Comparison of ENCODE assay signal across 30 cellular contexts in genomic region chr10:98363188-98363587, GRCh38. TPM values are rescaled to one million over a fixed set of nuclear protein-coding genes. Genes with fewer than 3 reads are reported as not detected.
DNase-seq lines count a peak whose midpoint lies in the region; ATAC-seq and TF ChIP-seq lines count a peak whose summit lies in the region.
"Had no signal": no experiment of that assay in that cellular context is flagged by ENCODE, and none has a peak within 500 bp of the region (broad histone marks: within the 10 kb centered on the region; RNA-seq: fewer than 3 reads in every experiment).

No MANE protein-coding gene starts in this region.

- no peak overlapping the region for H3K27ac Mint-ChIP-seq in activated naive CD4-positive, alpha-beta T cell treated with anti-CD3 and anti-CD28 coated beads, Interleukin-2, amount 50 U/mL, for 72 hours
- H3K27ac Mint-ChIP-seq: activated naive CD8-positive, alpha-beta T cell treated with anti-CD3 and anti-CD28 coated beads, Interleukin-2, amount 50 U/mL, for 24 hours; activated T-cell treated with anti-CD3 and anti-CD28 coated beads, Interleukin-2, amount 50 U/mL, for 72 hours; naive B cell had no signal

- no peaks in the 10 kb centered on the region for H3K9me3 ChIP-seq in thyroid gland
- H3K9me3 ChIP-seq: colonic mucosa, esophagus muscularis mucosa, left ventricle myocardium inferior, tibial nerve had no signal

- TF ChIP-seq POLR2A in thyroid gland (IDR thresholded peaks at IDR 0.05) = no peak

- ATAC-seq in esophagus mucosa (peak; percentile 58), HG03159 (IDR thresholded peaks at IDR 0.05; ENCODE audit: unreplicated experiment) (no peak)
- no peak for ATAC-seq in activated naive CD4-positive, alpha-beta T cell treated with anti-CD3 and anti-CD28 coated beads, Interleukin-2, amount 50 U/mL, for 72 hours
- ATAC-seq: activated naive CD8-positive, alpha-beta T cell treated with anti-CD3 and anti-CD28 coated beads, Interleukin-2, amount 50 U/mL, for 24 hours; activated T-cell treated with anti-CD3 and anti-CD28 coated beads, Interleukin-2, amount 50 U/mL, for 72 hours; effector memory CD8-positive, alpha-beta T cell; right cardiac atrium had no signal

- no peaks in the 10 kb centered on the region for H3K36me3 ChIP-seq in thyroid gland
- H3K36me3 ChIP-seq: colonic mucosa, esophagus muscularis mucosa, left ventricle myocardium inferior, tibial nerve had no signal

- peaks cover 19 to 39% of the 10 kb centered on the region in 2 donors for H3K4me1 ChIP-seq in thyroid gland
- H3K4me1 ChIP-seq: colonic mucosa had no signal

- H3K27me3 ChIP-seq in thyroid gland = no peaks in the 10 kb centered on the region
- H3K27me3 ChIP-seq: colonic mucosa, esophagus muscularis mucosa, tibial nerve had no signal

- no peak for TF ChIP-seq CTCF in thyroid gland (IDR thresholded peaks at IDR 0.05)

- H3K36me3 Mint-ChIP-seq in activated naive CD4-positive, alpha-beta T cell treated with anti-CD3 and anti-CD28 coated beads, Interleukin-2, amount 50 U/mL, for 72 hours = no peaks in the 10 kb centered on the region
- H3K36me3 Mint-ChIP-seq: naive B cell had no signal

- 38 to 48% methylated on average over 5 of the region's 5 CpGs for WGBS in thyroid gland, 2 donors

- DNase-seq in DMS153 (lab: John Stamatoyannopoulos, UW) = peak; percentile 54
- DNase-seq in DMS153 treated with DMSO at 0.1 percent for 48 hours (lab: John Stamatoyannopoulos, UW; ENCODE audit: unreplicated experiment) = no peak
- peak; percentile 90 for DNase-seq in NCI-H510A (lab: John Stamatoyannopoulos, UW)
- peak; percentile 60 to 63 for DNase-seq in thyroid gland
- no peak for DNase-seq in activated CD4-positive, alpha-beta T cell treated with anti-CD3 and anti-CD28 coated beads for 1 hour
- DNase-seq in activated naive CD4-positive, alpha-beta T cell treated with anti-CD3 and anti-CD28 coated beads, Interleukin-2, amount 50 U/mL, for 72 hours (ENCODE audit: low spot score in 2 of 2) = no peak
- DNase-seq: 8988T; activated CD4-positive, alpha-beta T cell treated with anti-CD3 and anti-CD28 coated beads, Interleukin-2, amount 50 U/mL, for 4 hours; activated CD4-positive, CD25-positive, alpha-beta regulatory T cell; activated naive CD8-positive, alpha-beta T cell treated with anti-CD3 and anti-CD28 coated beads, Interleukin-2, amount 50 U/mL, for 24 hours; activated T-cell treated with anti-CD3 and anti-CD28 coated beads, Interleukin-2, amount 50 U/mL, for 72 hours; C1 segment of cervical spinal cord; colonic mucosa; effector memory CD8-positive, alpha-beta T cell; EL; foreskin fibroblast; left ventricle myocardium inferior; naive B cell; NCI-H1436; NCI-H2081; NCI-H345; right cardiac atrium; stimulated activated CD4-positive, alpha-beta T cell treated with anti-CD3 and anti-CD28 coated beads, Interleukin-12 subunit alpha, Interleukin-12 subunit beta, amount 100 ng/mL, for 4 hours; stimulated activated CD4-positive, alpha-beta T cell treated with anti-CD3 and anti-CD28 coated beads, Interleukin-4, amount 100 ng/mL, for 1 hour had no signal

- H3K9me3 Mint-ChIP-seq in activated naive CD4-positive, alpha-beta T cell treated with anti-CD3 and anti-CD28 coated beads, Interleukin-2, amount 50 U/mL, for 72 hours = peaks cover 0 to under 1% of the 10 kb centered on the region in 2 donors
- H3K9me3 Mint-ChIP-seq: activated naive CD8-positive, alpha-beta T cell treated with anti-CD3 and anti-CD28 coated beads, Interleukin-2, amount 50 U/mL, for 24 hours; activated T-cell treated with anti-CD3 and anti-CD28 coated beads, Interleukin-2, amount 50 U/mL, for 72 hours; effector memory CD8-positive, alpha-beta T cell; naive B cell had no signal

- H3K27ac ChIP-seq in thyroid gland = peak overlapping the region in 1 of 3 donors; percentile 50
- H3K27ac ChIP-seq: colonic mucosa, esophagus muscularis mucosa, KMS-11, left ventricle myocardium inferior, RWPE1, tibial nerve had no signal

- H3K4me3 ChIP-seq in thyroid gland (replicated peaks in 1 of 3) = no peak overlapping the region
- H3K4me3 ChIP-seq: colonic mucosa, esophagus muscularis mucosa, left ventricle myocardium inferior, tibial nerve had no signal

- intact Hi-C loops in thyroid gland (cut with DNase I) = no loop called here

RNA-seq across cellular contexts. Expression of gene PYROXD2, which starts 51.8 kb away (rescaled TPM):
- total RNA-seq in esophagus mucosa (1.5 TPM), thyroid gland (10 to 100 TPM in 3 of 4 donors, 1 to 10 TPM in 1; 9.9 to 20.1 (median 12.4) TPM)
- 1 to 10 TPM; 2.3 to 7.0 TPM for total RNA-seq in activated naive CD4-positive, alpha-beta T cell treated with anti-CD3 and anti-CD28 coated beads, Interleukin-2, amount 50 U/mL, for 72 hours

Comparison
In these comparisons a context has a peak if more than half of its experiments do, and no peak if none do; other contexts are left out.
1. DNase-seq: peak in DMS153 (single experiment), NCI-H510A (single experiment) and thyroid gland (2 of 2); none in DMS153 treated with DMSO at 0.1 percent for 48 hours (single experiment), activated CD4-positive, alpha-beta T cell treated with anti-CD3 and anti-CD28 coated beads for 1 hour (single experiment) and activated naive CD4-positive, alpha-beta T cell treated with anti-CD3 and anti-CD28 coated beads, Interleukin-2, amount 50 U/mL, for 72 hours (0 of 2).